Comparison of ENCODE assay signal across 1 cellular context in the genomic region with DNA sequence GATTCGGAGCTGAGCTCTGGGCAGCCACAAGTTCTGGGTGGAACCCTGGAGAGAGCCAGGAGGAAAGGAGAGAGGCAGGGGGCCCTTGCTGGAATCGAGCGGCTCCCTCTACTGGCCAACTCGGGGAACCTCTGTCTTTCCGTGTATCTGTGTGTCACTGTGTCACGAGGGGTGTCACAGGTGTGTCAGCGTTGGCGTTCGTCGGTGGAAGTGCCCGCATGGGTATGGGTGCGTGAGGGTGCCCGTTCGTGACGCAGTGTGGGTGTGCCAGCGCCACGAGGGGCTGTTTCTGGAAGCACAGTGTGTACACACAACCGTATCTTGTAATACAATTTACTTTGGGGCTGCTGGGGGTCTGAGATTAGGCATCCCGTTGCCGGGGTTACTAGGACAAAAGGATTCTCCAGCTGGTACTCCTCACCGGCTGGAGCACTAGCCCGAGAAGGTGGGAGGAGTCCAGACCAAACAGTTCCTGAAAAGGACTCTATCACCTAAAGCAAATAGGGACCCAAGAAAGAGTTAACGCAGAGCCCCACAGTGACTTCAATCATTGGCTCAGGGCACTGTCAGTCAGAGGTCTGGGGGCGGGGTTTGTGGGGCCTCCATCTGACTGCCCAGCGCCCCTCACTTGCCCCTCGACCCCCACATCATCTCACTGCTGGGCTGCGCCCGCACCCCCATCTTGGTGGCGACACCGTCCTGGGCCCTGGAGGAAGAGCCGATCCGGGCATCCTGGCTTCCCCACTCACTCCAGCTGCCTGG.
TF ChIP-seq lines count a peak whose summit lies in the region.

No MANE protein-coding gene starts in this region.

TF ChIP-seq in HepG2, 621 proteins besides CTCF, POLR2A, EP300 and RAD21 (continued from another document and continues in another):
- TF ChIP-seq, protein P1, sequence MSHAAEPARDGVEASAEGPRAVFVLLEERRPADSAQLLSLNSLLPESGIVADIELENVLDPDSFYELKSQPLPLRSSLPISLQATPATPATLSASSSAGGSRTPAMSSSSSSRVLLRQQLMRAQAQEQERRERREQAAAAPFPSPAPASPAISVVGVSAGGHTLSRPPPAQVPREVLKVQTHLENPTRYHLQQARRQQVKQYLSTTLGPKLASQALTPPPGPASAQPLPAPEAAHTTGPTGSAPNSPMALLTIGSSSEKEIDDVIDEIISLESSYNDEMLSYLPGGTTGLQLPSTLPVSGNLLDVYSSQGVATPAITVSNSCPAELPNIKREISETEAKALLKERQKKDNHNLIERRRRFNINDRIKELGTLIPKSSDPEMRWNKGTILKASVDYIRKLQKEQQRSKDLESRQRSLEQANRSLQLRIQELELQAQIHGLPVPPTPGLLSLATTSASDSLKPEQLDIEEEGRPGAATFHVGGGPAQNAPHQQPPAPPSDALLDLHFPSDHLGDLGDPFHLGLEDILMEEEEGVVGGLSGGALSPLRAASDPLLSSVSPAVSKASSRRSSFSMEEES (CRISPR knock-in tag; IDR thresholded peaks at IDR 0.05), result peak; percentile 82
- TF ChIP-seq ZSCAN9 (CRISPR knock-in tag; IDR thresholded peaks at IDR 0.05; ENCODE audit: borderline replicate concordance) (no peak), JARID2 (CRISPR knock-in tag; IDR thresholded peaks at IDR 0.05; ENCODE audit: insufficient replicate concordance) (no peak), ZNF510 (CRISPR knock-in tag; IDR thresholded peaks at IDR 0.05; ENCODE audit: low read depth) (no peak), ZNF12 (CRISPR knock-in tag; IDR thresholded peaks at IDR 0.05) (no peak), MAF1 (CRISPR knock-in tag; IDR thresholded peaks at IDR 0.05; ENCODE audit: borderline replicate concordance) (no peak), HNRNPK (IDR thresholded peaks at IDR 0.05; ENCODE audit: low read depth, low read length, poor library complexity, severe bottlenecking) (no peak), KLF13 (CRISPR knock-in tag; IDR thresholded peaks at IDR 0.05) (no peak), ZNF180 (CRISPR knock-in tag; IDR thresholded peaks at IDR 0.05; ENCODE audit: borderline replicate concordance, low read depth) (no peak), ZZZ3 (CRISPR knock-in tag; IDR thresholded peaks at IDR 0.05; ENCODE audit: borderline replicate concordance) (no peak), ELF4 (CRISPR knock-in tag; IDR thresholded peaks at IDR 0.05; ENCODE audit: borderline replicate concordance) (no peak), GFI1 (CRISPR knock-in tag; IDR thresholded peaks at IDR 0.05; ENCODE audit: borderline replicate concordance) (0 out of 2 replicates have a peak, but pooled peaks have one; percentile 47), RCOR2 (CRISPR knock-in tag; IDR thresholded peaks at IDR 0.05) (no peak), ZFP1 (CRISPR knock-in tag; IDR thresholded peaks at IDR 0.05) (no peak), HOXA5 (CRISPR knock-in tag; IDR thresholded peaks at IDR 0.05) (no peak), KDM5B (CRISPR knock-in tag; IDR thresholded peaks at IDR 0.05; ENCODE audit: borderline replicate concordance) (no peak), ZNF101 (CRISPR knock-in tag; IDR thresholded peaks at IDR 0.05; ENCODE audit: borderline replicate concordance, low read depth) (no peak), ZKSCAN1 (IDR thresholded peaks at IDR 0.05; ENCODE audit: low read length) (peak; percentile 9; the same call in 1 of the 2 replicates), ZNF296 (CRISPR knock-in tag; conservative IDR thresholded peaks at IDR 0.05) (no peak)
- TF ChIP-seq, protein P2, sequence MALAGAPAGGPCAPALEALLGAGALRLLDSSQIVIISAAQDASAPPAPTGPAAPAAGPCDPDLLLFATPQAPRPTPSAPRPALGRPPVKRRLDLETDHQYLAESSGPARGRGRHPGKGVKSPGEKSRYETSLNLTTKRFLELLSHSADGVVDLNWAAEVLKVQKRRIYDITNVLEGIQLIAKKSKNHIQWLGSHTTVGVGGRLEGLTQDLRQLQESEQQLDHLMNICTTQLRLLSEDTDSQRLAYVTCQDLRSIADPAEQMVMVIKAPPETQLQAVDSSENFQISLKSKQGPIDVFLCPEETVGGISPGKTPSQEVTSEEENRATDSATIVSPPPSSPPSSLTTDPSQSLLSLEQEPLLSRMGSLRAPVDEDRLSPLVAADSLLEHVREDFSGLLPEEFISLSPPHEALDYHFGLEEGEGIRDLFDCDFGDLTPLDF (CRISPR knock-in tag; IDR thresholded peaks at IDR 0.05), result no peak
- TF ChIP-seq, protein P3, sequence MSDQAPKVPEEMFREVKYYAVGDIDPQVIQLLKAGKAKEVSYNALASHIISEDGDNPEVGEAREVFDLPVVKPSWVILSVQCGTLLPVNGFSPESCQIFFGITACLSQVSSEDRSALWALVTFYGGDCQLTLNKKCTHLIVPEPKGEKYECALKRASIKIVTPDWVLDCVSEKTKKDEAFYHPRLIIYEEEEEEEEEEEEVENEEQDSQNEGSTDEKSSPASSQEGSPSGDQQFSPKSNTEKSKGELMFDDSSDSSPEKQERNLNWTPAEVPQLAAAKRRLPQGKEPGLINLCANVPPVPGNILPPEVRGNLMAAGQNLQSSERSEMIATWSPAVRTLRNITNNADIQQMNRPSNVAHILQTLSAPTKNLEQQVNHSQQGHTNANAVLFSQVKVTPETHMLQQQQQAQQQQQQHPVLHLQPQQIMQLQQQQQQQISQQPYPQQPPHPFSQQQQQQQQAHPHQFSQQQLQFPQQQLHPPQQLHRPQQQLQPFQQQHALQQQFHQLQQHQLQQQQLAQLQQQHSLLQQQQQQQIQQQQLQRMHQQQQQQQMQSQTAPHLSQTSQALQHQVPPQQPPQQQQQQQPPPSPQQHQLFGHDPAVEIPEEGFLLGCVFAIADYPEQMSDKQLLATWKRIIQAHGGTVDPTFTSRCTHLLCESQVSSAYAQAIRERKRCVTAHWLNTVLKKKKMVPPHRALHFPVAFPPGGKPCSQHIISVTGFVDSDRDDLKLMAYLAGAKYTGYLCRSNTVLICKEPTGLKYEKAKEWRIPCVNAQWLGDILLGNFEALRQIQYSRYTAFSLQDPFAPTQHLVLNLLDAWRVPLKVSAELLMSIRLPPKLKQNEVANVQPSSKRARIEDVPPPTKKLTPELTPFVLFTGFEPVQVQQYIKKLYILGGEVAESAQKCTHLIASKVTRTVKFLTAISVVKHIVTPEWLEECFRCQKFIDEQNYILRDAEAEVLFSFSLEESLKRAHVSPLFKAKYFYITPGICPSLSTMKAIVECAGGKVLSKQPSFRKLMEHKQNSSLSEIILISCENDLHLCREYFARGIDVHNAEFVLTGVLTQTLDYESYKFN (CRISPR knock-in tag; conservative IDR thresholded peaks at IDR 0.05), result no peak
- TF ChIP-seq, protein P4, sequence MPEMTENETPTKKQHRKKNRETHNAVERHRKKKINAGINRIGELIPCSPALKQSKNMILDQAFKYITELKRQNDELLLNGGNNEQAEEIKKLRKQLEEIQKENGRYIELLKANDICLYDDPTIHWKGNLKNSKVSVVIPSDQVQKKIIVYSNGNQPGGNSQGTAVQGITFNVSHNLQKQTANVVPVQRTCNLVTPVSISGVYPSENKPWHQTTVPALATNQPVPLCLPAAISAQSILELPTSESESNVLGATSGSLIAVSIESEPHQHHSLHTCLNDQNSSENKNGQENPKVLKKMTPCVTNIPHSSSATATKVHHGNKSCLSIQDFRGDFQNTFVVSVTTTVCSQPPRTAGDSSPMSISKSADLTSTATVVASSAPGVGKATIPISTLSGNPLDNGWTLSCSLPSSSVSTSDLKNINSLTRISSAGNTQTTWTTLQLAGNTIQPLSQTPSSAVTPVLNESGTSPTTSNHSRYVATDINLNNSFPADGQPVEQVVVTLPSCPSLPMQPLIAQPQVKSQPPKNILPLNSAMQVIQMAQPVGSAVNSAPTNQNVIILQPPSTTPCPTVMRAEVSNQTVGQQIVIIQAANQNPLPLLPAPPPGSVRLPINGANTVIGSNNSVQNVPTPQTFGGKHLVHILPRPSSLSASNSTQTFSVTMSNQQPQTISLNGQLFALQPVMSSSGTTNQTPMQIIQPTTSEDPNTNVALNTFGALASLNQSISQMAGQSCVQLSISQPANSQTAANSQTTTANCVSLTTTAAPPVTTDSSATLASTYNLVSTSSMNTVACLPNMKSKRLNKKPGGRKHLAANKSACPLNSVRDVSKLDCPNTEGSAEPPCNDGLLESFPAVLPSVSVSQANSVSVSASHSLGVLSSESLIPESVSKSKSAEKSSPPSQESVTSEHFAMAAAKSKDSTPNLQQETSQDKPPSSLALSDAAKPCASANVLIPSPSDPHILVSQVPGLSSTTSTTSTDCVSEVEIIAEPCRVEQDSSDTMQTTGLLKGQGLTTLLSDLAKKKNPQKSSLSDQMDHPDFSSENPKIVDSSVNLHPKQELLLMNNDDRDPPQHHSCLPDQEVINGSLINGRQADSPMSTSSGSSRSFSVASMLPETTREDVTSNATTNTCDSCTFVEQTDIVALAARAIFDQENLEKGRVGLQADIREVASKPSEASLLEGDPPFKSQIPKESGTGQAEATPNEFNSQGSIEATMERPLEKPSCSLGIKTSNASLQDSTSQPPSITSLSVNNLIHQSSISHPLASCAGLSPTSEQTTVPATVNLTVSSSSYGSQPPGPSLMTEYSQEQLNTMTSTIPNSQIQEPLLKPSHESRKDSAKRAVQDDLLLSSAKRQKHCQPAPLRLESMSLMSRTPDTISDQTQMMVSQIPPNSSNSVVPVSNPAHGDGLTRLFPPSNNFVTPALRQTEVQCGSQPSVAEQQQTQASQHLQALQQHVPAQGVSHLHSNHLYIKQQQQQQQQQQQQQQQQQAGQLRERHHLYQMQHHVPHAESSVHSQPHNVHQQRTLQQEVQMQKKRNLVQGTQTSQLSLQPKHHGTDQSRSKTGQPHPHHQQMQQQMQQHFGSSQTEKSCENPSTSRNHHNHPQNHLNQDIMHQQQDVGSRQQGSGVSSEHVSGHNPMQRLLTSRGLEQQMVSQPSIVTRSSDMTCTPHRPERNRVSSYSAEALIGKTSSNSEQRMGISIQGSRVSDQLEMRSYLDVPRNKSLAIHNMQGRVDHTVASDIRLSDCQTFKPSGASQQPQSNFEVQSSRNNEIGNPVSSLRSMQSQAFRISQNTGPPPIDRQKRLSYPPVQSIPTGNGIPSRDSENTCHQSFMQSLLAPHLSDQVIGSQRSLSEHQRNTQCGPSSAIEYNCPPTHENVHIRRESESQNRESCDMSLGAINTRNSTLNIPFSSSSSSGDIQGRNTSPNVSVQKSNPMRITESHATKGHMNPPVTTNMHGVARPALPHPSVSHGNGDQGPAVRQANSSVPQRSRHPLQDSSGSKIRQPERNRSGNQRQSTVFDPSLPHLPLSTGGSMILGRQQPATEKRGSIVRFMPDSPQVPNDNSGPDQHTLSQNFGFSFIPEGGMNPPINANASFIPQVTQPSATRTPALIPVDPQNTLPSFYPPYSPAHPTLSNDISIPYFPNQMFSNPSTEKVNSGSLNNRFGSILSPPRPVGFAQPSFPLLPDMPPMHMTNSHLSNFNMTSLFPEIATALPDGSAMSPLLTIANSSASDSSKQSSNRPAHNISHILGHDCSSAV (CRISPR knock-in tag; IDR thresholded peaks at IDR 0.05; ENCODE audit: borderline replicate concordance), result no peak
- TF ChIP-seq, protein P5, sequence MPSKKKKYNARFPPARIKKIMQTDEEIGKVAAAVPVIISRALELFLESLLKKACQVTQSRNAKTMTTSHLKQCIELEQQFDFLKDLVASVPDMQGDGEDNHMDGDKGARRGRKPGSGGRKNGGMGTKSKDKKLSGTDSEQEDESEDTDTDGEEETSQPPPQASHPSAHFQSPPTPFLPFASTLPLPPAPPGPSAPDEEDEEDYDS (CRISPR knock-in tag; IDR thresholded peaks at IDR 0.05), result no peak
- TF ChIP-seq, protein P6, sequence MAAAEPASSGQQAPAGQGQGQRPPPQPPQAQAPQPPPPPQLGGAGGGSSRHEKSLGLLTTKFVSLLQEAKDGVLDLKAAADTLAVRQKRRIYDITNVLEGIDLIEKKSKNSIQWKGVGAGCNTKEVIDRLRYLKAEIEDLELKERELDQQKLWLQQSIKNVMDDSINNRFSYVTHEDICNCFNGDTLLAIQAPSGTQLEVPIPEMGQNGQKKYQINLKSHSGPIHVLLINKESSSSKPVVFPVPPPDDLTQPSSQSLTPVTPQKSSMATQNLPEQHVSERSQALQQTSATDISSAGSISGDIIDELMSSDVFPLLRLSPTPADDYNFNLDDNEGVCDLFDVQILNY (CRISPR knock-in tag; conservative IDR thresholded peaks at IDR 0.05), result no peak
- TF ChIP-seq, protein P7, sequence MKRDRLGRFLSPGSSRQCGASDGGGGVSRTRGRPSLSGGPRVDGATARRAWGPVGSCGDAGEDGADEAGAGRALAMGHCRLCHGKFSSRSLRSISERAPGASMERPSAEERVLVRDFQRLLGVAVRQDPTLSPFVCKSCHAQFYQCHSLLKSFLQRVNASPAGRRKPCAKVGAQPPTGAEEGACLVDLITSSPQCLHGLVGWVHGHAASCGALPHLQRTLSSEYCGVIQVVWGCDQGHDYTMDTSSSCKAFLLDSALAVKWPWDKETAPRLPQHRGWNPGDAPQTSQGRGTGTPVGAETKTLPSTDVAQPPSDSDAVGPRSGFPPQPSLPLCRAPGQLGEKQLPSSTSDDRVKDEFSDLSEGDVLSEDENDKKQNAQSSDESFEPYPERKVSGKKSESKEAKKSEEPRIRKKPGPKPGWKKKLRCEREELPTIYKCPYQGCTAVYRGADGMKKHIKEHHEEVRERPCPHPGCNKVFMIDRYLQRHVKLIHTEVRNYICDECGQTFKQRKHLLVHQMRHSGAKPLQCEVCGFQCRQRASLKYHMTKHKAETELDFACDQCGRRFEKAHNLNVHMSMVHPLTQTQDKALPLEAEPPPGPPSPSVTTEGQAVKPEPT (CRISPR knock-in tag; IDR thresholded peaks at IDR 0.05; ENCODE audit: low read depth), result no peak
- TF ChIP-seq, protein P8, sequence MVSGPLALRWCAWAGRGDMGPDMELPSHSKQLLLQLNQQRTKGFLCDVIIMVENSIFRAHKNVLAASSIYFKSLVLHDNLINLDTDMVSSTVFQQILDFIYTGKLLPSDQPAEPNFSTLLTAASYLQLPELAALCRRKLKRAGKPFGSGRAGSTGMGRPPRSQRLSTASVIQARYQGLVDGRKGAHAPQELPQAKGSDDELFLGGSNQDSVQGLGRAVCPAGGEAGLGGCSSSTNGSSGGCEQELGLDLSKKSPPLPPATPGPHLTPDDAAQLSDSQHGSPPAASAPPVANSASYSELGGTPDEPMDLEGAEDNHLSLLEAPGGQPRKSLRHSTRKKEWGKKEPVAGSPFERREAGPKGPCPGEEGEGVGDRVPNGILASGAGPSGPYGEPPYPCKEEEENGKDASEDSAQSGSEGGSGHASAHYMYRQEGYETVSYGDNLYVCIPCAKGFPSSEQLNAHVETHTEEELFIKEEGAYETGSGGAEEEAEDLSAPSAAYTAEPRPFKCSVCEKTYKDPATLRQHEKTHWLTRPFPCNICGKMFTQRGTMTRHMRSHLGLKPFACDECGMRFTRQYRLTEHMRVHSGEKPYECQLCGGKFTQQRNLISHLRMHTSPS (CRISPR knock-in tag; IDR thresholded peaks at IDR 0.05; ENCODE audit: low read depth), result no peak
- TF ChIP-seq, protein P9, sequence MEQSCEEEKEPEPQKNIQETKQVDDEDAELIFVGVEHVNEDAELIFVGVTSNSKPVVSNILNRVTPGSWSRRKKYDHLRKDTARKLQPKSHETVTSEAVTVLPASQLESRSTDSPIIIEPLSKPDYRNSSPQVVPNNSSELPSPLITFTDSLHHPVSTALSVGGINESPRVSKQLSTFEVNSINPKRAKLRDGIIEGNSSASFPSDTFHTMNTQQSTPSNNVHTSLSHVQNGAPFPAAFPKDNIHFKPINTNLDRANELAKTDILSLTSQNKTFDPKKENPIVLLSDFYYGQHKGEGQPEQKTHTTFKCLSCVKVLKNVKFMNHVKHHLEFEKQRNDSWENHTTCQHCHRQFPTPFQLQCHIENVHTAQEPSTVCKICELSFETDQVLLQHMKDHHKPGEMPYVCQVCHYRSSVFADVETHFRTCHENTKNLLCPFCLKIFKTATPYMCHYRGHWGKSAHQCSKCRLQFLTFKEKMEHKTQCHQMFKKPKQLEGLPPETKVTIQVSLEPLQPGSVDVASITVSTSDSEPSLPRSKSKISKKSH (CRISPR knock-in tag; IDR thresholded peaks at IDR 0.05; ENCODE audit: borderline replicate concordance), result no peak
